ENCODE assay signal across 19 cellular contexts in the genomic region with DNA sequence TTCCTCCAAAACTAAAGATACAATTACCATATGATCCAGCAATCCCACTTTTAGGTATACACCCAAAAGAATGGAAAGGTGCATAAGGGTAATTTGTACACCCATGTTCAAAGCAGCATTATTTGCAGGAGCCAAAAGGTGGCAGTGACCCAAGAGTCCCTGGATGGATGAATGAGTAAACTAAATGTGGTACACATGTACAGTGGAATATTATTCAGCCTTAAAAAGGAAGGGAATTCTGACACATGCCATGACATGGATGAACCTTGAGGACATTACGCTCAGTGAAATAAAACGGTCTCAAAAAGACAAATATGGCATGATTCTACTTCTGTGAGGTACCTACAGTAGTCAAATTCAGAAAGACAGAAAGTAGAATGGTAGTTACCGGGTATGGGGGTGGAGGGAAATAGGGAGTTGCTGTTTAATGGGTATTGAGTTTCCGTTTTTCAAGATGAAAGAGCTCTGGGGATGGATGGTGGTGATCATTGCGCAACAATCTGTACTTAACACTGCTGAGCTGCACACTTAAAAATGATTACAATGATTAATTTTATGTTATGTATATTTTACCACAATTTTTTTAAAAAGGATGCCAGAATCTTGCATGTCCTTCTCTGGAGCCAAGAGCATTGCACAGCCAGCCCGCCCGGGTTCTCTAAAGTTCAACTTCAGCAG.
DNase-seq lines count a peak whose midpoint lies in the region; ATAC-seq, FAIRE-seq and TF ChIP-seq lines count a peak whose summit lies in the region.
"Had no signal": no experiment of that assay in that cellular context is flagged by ENCODE, and none has a peak within 500 bp of the region (broad histone marks: within the 10 kb centered on the region; RNA-seq: fewer than 3 reads in every experiment).

No MANE protein-coding gene starts in this region.

- H3K27ac ChIP-seq in K562 (ENCODE audit: extremely low read depth, low read depth, low read length), result no peak overlapping the region; the same call in 1 of the 3 replicates
- no peak overlapping the region for H3K27ac ChIP-seq in RWPE1
- H3K27ac ChIP-seq: foreskin keratinocyte, KMS-11, parathyroid adenoma had no signal

- DNase-seq in activated T-cell treated with anti-CD3 and anti-CD28 coated beads, Interleukin-2, amount 50 U/mL, for 48 hours, result peak; percentile 18 to 21
- DNase-seq in activated T-cell treated with anti-CD3 and anti-CD28 coated beads, Interleukin-2, amount 50 U/mL, for 4 hours, result no peak
- DNase-seq in NOMO-1 treated with DMSO at 0.1 percent for 48 hours (lab: John Stamatoyannopoulos, UW; ENCODE audit: unreplicated experiment) (peak; percentile 86), K562 (ENCODE audit: extremely low read depth in 1 of 4, low spot score in 3 of 4) (no peak), RWPE1 (ENCODE audit: low spot score) (no peak)
- no peak for DNase-seq in stimulated activated effector memory CD8-positive, alpha-beta T cell treated with anti-CD3 and anti-CD28 coated beads, Interleukin-12 subunit alpha, Interleukin-12 subunit beta, amount 100 ng/mL, for 72 hours (ENCODE audit: low spot score in 2 of 2)
- DNase-seq in stimulated activated CD4-positive, alpha-beta T cell treated with anti-CD3 and anti-CD28 coated beads, Interleukin-4, amount 100 ng/mL, for 4 hours, result no peak
- DNase-seq: Caco-2; central memory CD4-positive, alpha-beta T cell; foreskin keratinocyte; HFFc6; NCI-H146; NCI-H345; uterus had no signal

- CTCF ChIA-PET in K562 (lab: Yijun Ruan, JAX; ENCODE audit: low intra/inter-chr PET ratio), result no interaction called here
- CTCF ChIA-PET in RWPE1 (lab: Yijun Ruan, JAX), result no interaction called here

- BruUV-seq in K562 (replicated peaks; lab: Mats Ljungman, UMichigan), result no TSS peak

- H3K4me2 ChIP-seq in K562 (ENCODE audit: insufficient read depth, low read length), result no peak overlapping the region
- H3K4me2 ChIP-seq: KMS-11 had no signal

- TF ChIP-seq RAD21 in K562 (CRISPR knock-in tag; conservative IDR thresholded peaks at IDR 0.05 in 1 of 2, IDR thresholded peaks at IDR 0.05 in 1 of 2), result no peak

- H3K4me3 Mint-ChIP-seq in activated T-cell treated with anti-CD3 and anti-CD28 coated beads, Interleukin-2, amount 50 U/mL, for 4 hours, result no peak overlapping the region
- H3K4me3 Mint-ChIP-seq in stimulated activated effector memory CD8-positive, alpha-beta T cell treated with anti-CD3 and anti-CD28 coated beads, Interleukin-12 subunit alpha, Interleukin-12 subunit beta, amount 100 ng/mL, for 72 hours, result no peak overlapping the region
- H3K4me3 Mint-ChIP-seq: HFFc6; stimulated activated naive CD8-positive, alpha-beta T cell treated with anti-CD3 and anti-CD28 coated beads, Interleukin-15, Interleukin-2, amounts not matched to agents 100 ng/mL and 50 ng/mL, for 24 hours had no signal

- FAIRE-seq in K562 (lab: Jason Lieb, UNC), result no peak
- FAIRE-seq: GM12878 had no signal

- no peak overlapping the region for H3K4me3 ChIP-seq in K562
- H3K4me3 ChIP-seq: GM12878, uterus had no signal

- POLR2A ChIA-PET in K562 (lab: Yijun Ruan, JAX), result interaction anchor here (0.6 to 1.1 kb wide), 3 partner anchors 12 to 60 kb away, joined by 3 to 5 read pairs (median 3); no protein-coding TSS in a partner anchor
- POLR2A ChIA-PET in RWPE1 (lab: Yijun Ruan, JAX; ENCODE audit: low non-redundant PET), result interaction anchor here (0.5 kb wide), 1 partner anchor 432 kb away, joined by 3 read pairs; no protein-coding TSS in a partner anchor

- H2AFZ ChIP-seq in K562 (ENCODE audit: low read depth, low read length), result no peak overlapping the region
- H2AFZ ChIP-seq: parathyroid adenoma had no signal

- H3K36me3 ChIP-seq in K562 (ENCODE audit: control insufficient read depth, insufficient read depth, low read length), result no peaks in the 10 kb centered on the region
- H3K36me3 ChIP-seq: uterus had no signal

- no peaks in the 10 kb centered on the region for H3K79me2 ChIP-seq in K562 (ENCODE audit: control insufficient read depth, insufficient read depth, low read length)
- H3K79me2 ChIP-seq: parathyroid adenoma had no signal

- peaks cover 66% of the 10 kb centered on the region for H3K4me1 Mint-ChIP-seq in activated T-cell treated with anti-CD3 and anti-CD28 coated beads, Interleukin-2, amount 50 U/mL, for 4 hours (ENCODE audit: low read depth)
- peaks cover 58% of the 10 kb centered on the region for H3K4me1 Mint-ChIP-seq in stimulated activated effector memory CD8-positive, alpha-beta T cell treated with anti-CD3 and anti-CD28 coated beads, Interleukin-12 subunit alpha, Interleukin-12 subunit beta, amount 100 ng/mL, for 72 hours

- H3K27ac Mint-ChIP-seq in stimulated activated effector memory CD8-positive, alpha-beta T cell treated with anti-CD3 and anti-CD28 coated beads, Interleukin-12 subunit alpha, Interleukin-12 subunit beta, amount 100 ng/mL, for 72 hours, result peak overlapping the region; percentile 20
- H3K27ac Mint-ChIP-seq: HFFc6 had no signal

- no peaks in the 10 kb centered on the region for H3K27me3 ChIP-seq in K562 (ENCODE audit: control insufficient read depth in 2 of 2, insufficient read depth in 2 of 2, low read length in 2 of 2)
- H3K27me3 ChIP-seq: foreskin keratinocyte, uterus had no signal

- H3K9ac ChIP-seq in K562 (ENCODE audit: insufficient read depth in 1 of 2, low read depth in 2 of 2, low read length in 2 of 2), result no peak overlapping the region
- H3K9ac ChIP-seq: KMS-11, parathyroid adenoma had no signal

- no peaks in the 10 kb centered on the region for H4K20me1 ChIP-seq in K562 (replicated peaks; ENCODE audit: control insufficient read depth, insufficient read depth, low read length)

- 88% methylated on average over 7 of the region's 7 CpGs for WGBS in K562 (ENCODE audit: insufficient coverage, low coverage, missing lambda C conversion rate)

- TF ChIP-seq POLR2A in K562 (conservative IDR thresholded peaks at IDR 0.05), result no peak

- no peak for ATAC-seq in activated T-cell treated with anti-CD3 and anti-CD28 coated beads, Interleukin-2, amount 50 U/mL, for 4 hours
- ATAC-seq in K562 (no peak), HG03520 (IDR thresholded peaks at IDR 0.05; ENCODE audit: unreplicated experiment) (no peak)
- ATAC-seq in stimulated activated effector memory CD8-positive, alpha-beta T cell treated with anti-CD3 and anti-CD28 coated beads, Interleukin-12 subunit alpha, Interleukin-12 subunit beta, amount 100 ng/mL, for 72 hours, result no peak
- ATAC-seq: foreskin keratinocyte, GM12878 had no signal

- peaks cover 2% of the 10 kb centered on the region for H3K36me3 Mint-ChIP-seq in activated T-cell treated with anti-CD3 and anti-CD28 coated beads, Interleukin-2, amount 50 U/mL, for 4 hours (ENCODE audit: insufficient read depth)
- no peaks in the 10 kb centered on the region for H3K36me3 Mint-ChIP-seq in stimulated activated effector memory CD8-positive, alpha-beta T cell treated with anti-CD3 and anti-CD28 coated beads, Interleukin-12 subunit alpha, Interleukin-12 subunit beta, amount 100 ng/mL, for 72 hours

- H3K27me3 Mint-ChIP-seq in activated T-cell treated with anti-CD3 and anti-CD28 coated beads, Interleukin-2, amount 50 U/mL, for 4 hours (ENCODE audit: low read depth), result no peaks in the 10 kb centered on the region
- H3K27me3 Mint-ChIP-seq: stimulated activated naive CD8-positive, alpha-beta T cell treated with anti-CD3 and anti-CD28 coated beads, Interleukin-15, Interleukin-2, amounts not matched to agents 100 ng/mL and 50 ng/mL, for 24 hours had no signal

- no peaks in the 10 kb centered on the region for H3K9me1 ChIP-seq in K562 (ENCODE audit: control insufficient read depth, insufficient read depth, low read length)

- H3K4me1 ChIP-seq in K562 (replicated peaks in 1 of 2; ENCODE audit: control insufficient read depth in 2 of 2, insufficient read depth in 2 of 2, low read length in 2 of 2), result peaks cover 14 to 48% of the 10 kb centered on the region in 2 experiments
- H3K4me1 ChIP-seq: parathyroid adenoma had no signal

- intact Hi-C loops in K562 (cut with micrococcal nuclease), result loop anchor here (10.0 kb wide), 1 partner anchor 518 kb away; the partner anchor contains the start of gene JARID2

- no peak for TF ChIP-seq CTCF in K562 (IDR thresholded peaks at IDR 0.05 in 2 of 3, conservative IDR thresholded peaks at IDR 0.05 in 1 of 3; ENCODE audit: insufficient read depth in 2 of 3, low read depth in 1 of 3, low read length in 3 of 3)
- TF ChIP-seq CTCF in RWPE1 (conservative IDR thresholded peaks at IDR 0.05; ENCODE audit: low read depth), result no peak

- H3K9me3 Mint-ChIP-seq in activated T-cell treated with anti-CD3 and anti-CD28 coated beads, Interleukin-2, amount 50 U/mL, for 4 hours, result peaks cover 4% of the 10 kb centered on the region
- H3K9me3 Mint-ChIP-seq in stimulated activated effector memory CD8-positive, alpha-beta T cell treated with anti-CD3 and anti-CD28 coated beads, Interleukin-12 subunit alpha, Interleukin-12 subunit beta, amount 100 ng/mL, for 72 hours, result peaks cover 3% of the 10 kb centered on the region
- H3K9me3 Mint-ChIP-seq: HFFc6 had no signal

- 0 out of 2 replicates have a peak, but pooled peaks cover 2% of the 10 kb centered on the region for H3K9me3 ChIP-seq in K562 (replicated peaks; ENCODE audit: control insufficient read depth, insufficient read depth, low read depth, low read length)
- H3K9me3 ChIP-seq: Caco-2, uterus had no signal

- no peak for TF ChIP-seq EP300 in K562 (IDR thresholded peaks at IDR 0.05; ENCODE audit: low read length)

- in situ Hi-C loops in K562 (cut with MboI), result no loop called here

TF ChIP-seq in K562, 482 proteins besides CTCF, POLR2A, EP300 and RAD21 (continues in another document):
- TF ChIP-seq ZNF830 (CRISPR knock-in tag; IDR thresholded peaks at IDR 0.05), result no peak
- TF ChIP-seq, protein P1, sequence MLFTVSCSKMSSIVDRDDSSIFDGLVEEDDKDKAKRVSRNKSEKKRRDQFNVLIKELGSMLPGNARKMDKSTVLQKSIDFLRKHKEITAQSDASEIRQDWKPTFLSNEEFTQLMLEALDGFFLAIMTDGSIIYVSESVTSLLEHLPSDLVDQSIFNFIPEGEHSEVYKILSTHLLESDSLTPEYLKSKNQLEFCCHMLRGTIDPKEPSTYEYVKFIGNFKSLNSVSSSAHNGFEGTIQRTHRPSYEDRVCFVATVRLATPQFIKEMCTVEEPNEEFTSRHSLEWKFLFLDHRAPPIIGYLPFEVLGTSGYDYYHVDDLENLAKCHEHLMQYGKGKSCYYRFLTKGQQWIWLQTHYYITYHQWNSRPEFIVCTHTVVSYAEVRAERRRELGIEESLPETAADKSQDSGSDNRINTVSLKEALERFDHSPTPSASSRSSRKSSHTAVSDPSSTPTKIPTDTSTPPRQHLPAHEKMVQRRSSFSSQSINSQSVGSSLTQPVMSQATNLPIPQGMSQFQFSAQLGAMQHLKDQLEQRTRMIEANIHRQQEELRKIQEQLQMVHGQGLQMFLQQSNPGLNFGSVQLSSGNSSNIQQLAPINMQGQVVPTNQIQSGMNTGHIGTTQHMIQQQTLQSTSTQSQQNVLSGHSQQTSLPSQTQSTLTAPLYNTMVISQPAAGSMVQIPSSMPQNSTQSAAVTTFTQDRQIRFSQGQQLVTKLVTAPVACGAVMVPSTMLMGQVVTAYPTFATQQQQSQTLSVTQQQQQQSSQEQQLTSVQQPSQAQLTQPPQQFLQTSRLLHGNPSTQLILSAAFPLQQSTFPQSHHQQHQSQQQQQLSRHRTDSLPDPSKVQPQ (CRISPR knock-in tag; IDR thresholded peaks at IDR 0.05; ENCODE audit: borderline replicate concordance), result no peak

Comparison
In these comparisons a context has a peak if more than half of its experiments do, and no peak if none do; other contexts are left out.
1. DNase-seq: peak in activated T-cell treated with anti-CD3 and anti-CD28 coated beads, Interleukin-2, amount 50 U/mL, for 48 hours (2 of 2) and NOMO-1 treated with DMSO at 0.1 percent for 48 hours (single experiment); none in activated T-cell treated with anti-CD3 and anti-CD28 coated beads, Interleukin-2, amount 50 U/mL, for 4 hours (single experiment), K562 (0 of 4), stimulated activated effector memory CD8-positive, alpha-beta T cell treated with anti-CD3 and anti-CD28 coated beads, Interleukin-12 subunit alpha, Interleukin-12 subunit beta, amount 100 ng/mL, for 72 hours (0 of 2), RWPE1 (single experiment) and stimulated activated CD4-positive, alpha-beta T cell treated with anti-CD3 and anti-CD28 coated beads, Interleukin-4, amount 100 ng/mL, for 4 hours (0 of 2).